ENCODE assay signal across 1 cellular context in the genomic region with DNA sequence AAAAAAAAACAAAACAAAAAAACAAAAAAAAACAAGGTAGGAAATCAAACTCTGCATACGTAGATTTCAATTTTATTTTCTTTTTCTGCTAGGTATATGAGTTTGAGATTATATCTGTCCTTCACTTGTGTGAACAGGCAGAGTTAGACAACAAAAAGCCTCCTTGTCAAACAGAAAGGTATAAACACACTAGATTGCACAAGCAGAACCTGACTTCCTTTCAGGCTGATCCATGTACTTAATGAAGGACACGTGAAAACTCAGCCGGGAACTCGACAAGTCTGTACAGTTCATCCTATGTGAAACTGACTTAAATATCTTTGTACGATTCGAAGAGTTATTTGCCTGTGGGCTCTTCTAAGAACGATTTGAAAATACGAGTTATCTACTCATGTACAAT.
TF ChIP-seq lines count a peak whose summit lies in the region.

No MANE protein-coding gene starts in this region.

TF ChIP-seq in HepG2, 621 proteins besides CTCF, POLR2A, EP300 and RAD21 (continued from another document and continues in another):
- TF ChIP-seq ONECUT2 (CRISPR knock-in tag; IDR thresholded peaks at IDR 0.05) (0 out of 2 replicates have a peak, but pooled peaks have one; percentile 40), TARDBP (CRISPR knock-in tag; IDR thresholded peaks at IDR 0.05) (peak; percentile 75), ZNF678 (CRISPR knock-in tag; IDR thresholded peaks at IDR 0.05) (no peak), CREM (IDR thresholded peaks at IDR 0.05) (peak; percentile 68; the same call in 1 of the 2 replicates), CREM (CRISPR knock-in tag; IDR thresholded peaks at IDR 0.05) (no peak), ZNF850 (CRISPR knock-in tag; conservative IDR thresholded peaks at IDR 0.05) (no peak), ZSCAN29 (CRISPR knock-in tag; conservative IDR thresholded peaks at IDR 0.05) (0 out of 2 replicates have a peak, but pooled peaks have one; percentile 38), MBD4 (IDR thresholded peaks at IDR 0.05; ENCODE audit: borderline replicate concordance, low read length) (no peak), SMAD3 (CRISPR knock-in tag; IDR thresholded peaks at IDR 0.05) (peak; percentile 91; the same call in 1 of the 2 replicates), ZNF841 (CRISPR knock-in tag; IDR thresholded peaks at IDR 0.05; ENCODE audit: borderline replicate concordance) (no peak), CENPT (CRISPR knock-in tag; IDR thresholded peaks at IDR 0.05; ENCODE audit: low read depth) (no peak), ZBTB3 (CRISPR knock-in tag; IDR thresholded peaks at IDR 0.05; ENCODE audit: borderline replicate concordance, low read depth) (no peak), SALL1 (CRISPR knock-in tag; IDR thresholded peaks at IDR 0.05) (peak; percentile 79; the same call in 1 of the 2 replicates), ZNF263 (CRISPR knock-in tag; IDR thresholded peaks at IDR 0.05) (no peak), ZMYM3 (CRISPR knock-in tag; IDR thresholded peaks at IDR 0.05) (no peak), MED1 (CRISPR knock-in tag; IDR thresholded peaks at IDR 0.05) (peak; percentile 91), KAT8 (CRISPR knock-in tag; IDR thresholded peaks at IDR 0.05) (peak; percentile 66), ERF (CRISPR knock-in tag; IDR thresholded peaks at IDR 0.05) (peak; percentile 74), SP140L (CRISPR knock-in tag; IDR thresholded peaks at IDR 0.05; ENCODE audit: borderline replicate concordance) (0 out of 2 replicates have a peak, but pooled peaks have one; percentile 27), HHEX (CRISPR knock-in tag; IDR thresholded peaks at IDR 0.05) (peak; percentile 71), ISL2 (CRISPR knock-in tag; IDR thresholded peaks at IDR 0.05) (peak; percentile 95), SMYD3 (CRISPR knock-in tag; IDR thresholded peaks at IDR 0.05) (peak; percentile 69; the same call in 1 of the 2 replicates), SALL2 (CRISPR knock-in tag; IDR thresholded peaks at IDR 0.05) (no peak), ZNF383 (CRISPR knock-in tag; IDR thresholded peaks at IDR 0.05; ENCODE audit: borderline replicate concordance) (no peak), HNRNPLL (IDR thresholded peaks at IDR 0.05; ENCODE audit: low read depth, low read length, poor library complexity, severe bottlenecking) (no peak), ZNF496 (CRISPR knock-in tag; IDR thresholded peaks at IDR 0.05; ENCODE audit: insufficient replicate concordance) (no peak), FOXK1 (CRISPR knock-in tag; IDR thresholded peaks at IDR 0.05; ENCODE audit: borderline replicate concordance, low read depth) (peak; percentile 89; the same call in 1 of the 2 replicates), ZNF616 (CRISPR knock-in tag; IDR thresholded peaks at IDR 0.05; ENCODE audit: low read depth) (no peak), ZSCAN25 (CRISPR knock-in tag; IDR thresholded peaks at IDR 0.05) (no peak), TOE1 (CRISPR knock-in tag; IDR thresholded peaks at IDR 0.05) (no peak)
- TF ChIP-seq, protein P1, sequence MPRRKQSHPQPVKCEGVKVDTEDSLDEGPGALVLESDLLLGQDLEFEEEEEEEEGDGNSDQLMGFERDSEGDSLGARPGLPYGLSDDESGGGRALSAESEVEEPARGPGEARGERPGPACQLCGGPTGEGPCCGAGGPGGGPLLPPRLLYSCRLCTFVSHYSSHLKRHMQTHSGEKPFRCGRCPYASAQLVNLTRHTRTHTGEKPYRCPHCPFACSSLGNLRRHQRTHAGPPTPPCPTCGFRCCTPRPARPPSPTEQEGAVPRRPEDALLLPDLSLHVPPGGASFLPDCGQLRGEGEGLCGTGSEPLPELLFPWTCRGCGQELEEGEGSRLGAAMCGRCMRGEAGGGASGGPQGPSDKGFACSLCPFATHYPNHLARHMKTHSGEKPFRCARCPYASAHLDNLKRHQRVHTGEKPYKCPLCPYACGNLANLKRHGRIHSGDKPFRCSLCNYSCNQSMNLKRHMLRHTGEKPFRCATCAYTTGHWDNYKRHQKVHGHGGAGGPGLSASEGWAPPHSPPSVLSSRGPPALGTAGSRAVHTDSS (CRISPR knock-in tag; conservative IDR thresholded peaks at IDR 0.05), result no peak
- TF ChIP-seq, protein P2, sequence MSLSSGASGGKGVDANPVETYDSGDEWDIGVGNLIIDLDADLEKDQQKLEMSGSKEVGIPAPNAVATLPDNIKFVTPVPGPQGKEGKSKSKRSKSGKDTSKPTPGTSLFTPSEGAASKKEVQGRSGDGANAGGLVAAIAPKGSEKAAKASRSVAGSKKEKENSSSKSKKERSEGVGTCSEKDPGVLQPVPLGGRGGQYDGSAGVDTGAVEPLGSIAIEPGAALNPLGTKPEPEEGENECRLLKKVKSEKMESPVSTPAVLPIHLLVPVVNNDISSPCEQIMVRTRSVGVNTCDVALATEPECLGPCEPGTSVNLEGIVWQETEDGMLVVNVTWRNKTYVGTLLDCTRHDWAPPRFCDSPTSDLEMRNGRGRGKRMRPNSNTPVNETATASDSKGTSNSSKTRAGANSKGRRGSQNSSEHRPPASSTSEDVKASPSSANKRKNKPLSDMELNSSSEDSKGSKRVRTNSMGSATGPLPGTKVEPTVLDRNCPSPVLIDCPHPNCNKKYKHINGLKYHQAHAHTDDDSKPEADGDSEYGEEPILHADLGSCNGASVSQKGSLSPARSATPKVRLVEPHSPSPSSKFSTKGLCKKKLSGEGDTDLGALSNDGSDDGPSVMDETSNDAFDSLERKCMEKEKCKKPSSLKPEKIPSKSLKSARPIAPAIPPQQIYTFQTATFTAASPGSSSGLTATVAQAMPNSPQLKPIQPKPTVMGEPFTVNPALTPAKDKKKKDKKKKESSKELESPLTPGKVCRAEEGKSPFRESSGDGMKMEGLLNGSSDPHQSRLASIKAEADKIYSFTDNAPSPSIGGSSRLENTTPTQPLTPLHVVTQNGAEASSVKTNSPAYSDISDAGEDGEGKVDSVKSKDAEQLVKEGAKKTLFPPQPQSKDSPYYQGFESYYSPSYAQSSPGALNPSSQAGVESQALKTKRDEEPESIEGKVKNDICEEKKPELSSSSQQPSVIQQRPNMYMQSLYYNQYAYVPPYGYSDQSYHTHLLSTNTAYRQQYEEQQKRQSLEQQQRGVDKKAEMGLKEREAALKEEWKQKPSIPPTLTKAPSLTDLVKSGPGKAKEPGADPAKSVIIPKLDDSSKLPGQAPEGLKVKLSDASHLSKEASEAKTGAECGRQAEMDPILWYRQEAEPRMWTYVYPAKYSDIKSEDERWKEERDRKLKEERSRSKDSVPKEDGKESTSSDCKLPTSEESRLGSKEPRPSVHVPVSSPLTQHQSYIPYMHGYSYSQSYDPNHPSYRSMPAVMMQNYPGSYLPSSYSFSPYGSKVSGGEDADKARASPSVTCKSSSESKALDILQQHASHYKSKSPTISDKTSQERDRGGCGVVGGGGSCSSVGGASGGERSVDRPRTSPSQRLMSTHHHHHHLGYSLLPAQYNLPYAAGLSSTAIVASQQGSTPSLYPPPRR (CRISPR knock-in tag; IDR thresholded peaks at IDR 0.05; ENCODE audit: borderline replicate concordance), result peak; percentile 91; the same call in 1 of the 2 replicates
- TF ChIP-seq, protein P3, sequence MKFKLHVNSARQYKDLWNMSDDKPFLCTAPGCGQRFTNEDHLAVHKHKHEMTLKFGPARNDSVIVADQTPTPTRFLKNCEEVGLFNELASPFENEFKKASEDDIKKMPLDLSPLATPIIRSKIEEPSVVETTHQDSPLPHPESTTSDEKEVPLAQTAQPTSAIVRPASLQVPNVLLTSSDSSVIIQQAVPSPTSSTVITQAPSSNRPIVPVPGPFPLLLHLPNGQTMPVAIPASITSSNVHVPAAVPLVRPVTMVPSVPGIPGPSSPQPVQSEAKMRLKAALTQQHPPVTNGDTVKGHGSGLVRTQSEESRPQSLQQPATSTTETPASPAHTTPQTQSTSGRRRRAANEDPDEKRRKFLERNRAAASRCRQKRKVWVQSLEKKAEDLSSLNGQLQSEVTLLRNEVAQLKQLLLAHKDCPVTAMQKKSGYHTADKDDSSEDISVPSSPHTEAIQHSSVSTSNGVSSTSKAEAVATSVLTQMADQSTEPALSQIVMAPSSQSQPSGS (CRISPR knock-in tag; IDR thresholded peaks at IDR 0.05), result no peak; the same call in 1 of the 2 replicates
- TF ChIP-seq, protein P4, sequence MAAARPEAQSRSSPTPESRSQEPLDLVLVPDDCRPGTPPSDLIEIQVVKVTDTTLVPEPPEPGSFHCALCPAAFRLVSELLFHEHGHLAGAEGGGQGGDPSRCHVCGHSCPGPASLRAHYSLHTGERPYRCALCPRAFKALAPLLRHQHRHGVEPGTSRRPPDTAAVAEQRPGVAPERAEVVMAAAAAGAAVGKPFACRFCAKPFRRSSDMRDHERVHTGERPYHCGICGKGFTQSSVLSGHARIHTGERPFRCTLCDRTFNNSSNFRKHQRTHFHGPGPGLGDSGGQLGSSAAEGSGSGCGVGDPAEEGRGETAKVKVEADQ (CRISPR knock-in tag; IDR thresholded peaks at IDR 0.05; ENCODE audit: borderline replicate concordance), result no peak
- TF ChIP-seq, protein P5, sequence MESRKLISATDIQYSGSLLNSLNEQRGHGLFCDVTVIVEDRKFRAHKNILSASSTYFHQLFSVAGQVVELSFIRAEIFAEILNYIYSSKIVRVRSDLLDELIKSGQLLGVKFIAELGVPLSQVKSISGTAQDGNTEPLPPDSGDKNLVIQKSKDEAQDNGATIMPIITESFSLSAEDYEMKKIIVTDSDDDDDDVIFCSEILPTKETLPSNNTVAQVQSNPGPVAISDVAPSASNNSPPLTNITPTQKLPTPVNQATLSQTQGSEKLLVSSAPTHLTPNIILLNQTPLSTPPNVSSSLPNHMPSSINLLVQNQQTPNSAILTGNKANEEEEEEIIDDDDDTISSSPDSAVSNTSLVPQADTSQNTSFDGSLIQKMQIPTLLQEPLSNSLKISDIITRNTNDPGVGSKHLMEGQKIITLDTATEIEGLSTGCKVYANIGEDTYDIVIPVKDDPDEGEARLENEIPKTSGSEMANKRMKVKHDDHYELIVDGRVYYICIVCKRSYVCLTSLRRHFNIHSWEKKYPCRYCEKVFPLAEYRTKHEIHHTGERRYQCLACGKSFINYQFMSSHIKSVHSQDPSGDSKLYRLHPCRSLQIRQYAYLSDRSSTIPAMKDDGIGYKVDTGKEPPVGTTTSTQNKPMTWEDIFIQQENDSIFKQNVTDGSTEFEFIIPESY (CRISPR knock-in tag; IDR thresholded peaks at IDR 0.05), result no peak
- TF ChIP-seq, protein P6, sequence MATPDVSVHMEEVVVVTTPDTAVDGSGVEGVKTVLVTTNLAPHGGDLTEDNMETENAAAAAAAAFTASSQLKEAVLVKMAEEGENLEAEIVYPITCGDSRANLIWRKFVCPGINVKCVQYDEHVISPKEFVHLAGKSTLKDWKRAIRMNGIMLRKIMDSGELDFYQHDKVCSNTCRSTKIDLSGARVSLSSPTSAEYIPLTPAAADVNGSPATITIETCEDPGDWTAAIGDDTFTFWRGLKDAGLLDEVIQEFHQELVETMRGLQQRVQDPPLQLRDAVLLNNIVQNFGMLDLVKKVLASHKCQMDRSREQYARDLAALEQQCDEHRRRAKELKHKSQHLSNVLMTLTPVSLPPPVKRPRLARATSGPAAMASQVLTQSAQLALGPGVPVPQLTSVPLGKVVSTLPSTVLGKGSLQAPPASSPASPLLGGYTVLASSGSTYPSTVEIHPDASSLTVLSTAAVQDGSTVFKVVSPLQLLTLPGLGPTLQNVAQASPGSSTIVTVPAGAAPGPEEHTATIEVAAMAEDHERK (CRISPR knock-in tag; IDR thresholded peaks at IDR 0.05; ENCODE audit: low read depth), result no peak
- TF ChIP-seq, protein P7, sequence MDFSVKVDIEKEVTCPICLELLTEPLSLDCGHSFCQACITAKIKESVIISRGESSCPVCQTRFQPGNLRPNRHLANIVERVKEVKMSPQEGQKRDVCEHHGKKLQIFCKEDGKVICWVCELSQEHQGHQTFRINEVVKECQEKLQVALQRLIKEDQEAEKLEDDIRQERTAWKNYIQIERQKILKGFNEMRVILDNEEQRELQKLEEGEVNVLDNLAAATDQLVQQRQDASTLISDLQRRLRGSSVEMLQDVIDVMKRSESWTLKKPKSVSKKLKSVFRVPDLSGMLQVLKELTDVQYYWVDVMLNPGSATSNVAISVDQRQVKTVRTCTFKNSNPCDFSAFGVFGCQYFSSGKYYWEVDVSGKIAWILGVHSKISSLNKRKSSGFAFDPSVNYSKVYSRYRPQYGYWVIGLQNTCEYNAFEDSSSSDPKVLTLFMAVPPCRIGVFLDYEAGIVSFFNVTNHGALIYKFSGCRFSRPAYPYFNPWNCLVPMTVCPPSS (IDR thresholded peaks at IDR 0.05), result no peak
- TF ChIP-seq, protein P8, sequence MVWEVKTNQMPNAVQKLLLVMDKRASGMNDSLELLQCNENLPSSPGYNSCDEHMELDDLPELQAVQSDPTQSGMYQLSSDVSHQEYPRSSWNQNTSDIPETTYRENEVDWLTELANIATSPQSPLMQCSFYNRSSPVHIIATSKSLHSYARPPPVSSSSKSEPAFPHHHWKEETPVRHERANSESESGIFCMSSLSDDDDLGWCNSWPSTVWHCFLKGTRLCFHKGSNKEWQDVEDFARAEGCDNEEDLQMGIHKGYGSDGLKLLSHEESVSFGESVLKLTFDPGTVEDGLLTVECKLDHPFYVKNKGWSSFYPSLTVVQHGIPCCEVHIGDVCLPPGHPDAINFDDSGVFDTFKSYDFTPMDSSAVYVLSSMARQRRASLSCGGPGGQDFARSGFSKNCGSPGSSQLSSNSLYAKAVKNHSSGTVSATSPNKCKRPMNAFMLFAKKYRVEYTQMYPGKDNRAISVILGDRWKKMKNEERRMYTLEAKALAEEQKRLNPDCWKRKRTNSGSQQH (CRISPR knock-in tag; IDR thresholded peaks at IDR 0.05; ENCODE audit: low read depth), result no peak
- TF ChIP-seq, protein P9, sequence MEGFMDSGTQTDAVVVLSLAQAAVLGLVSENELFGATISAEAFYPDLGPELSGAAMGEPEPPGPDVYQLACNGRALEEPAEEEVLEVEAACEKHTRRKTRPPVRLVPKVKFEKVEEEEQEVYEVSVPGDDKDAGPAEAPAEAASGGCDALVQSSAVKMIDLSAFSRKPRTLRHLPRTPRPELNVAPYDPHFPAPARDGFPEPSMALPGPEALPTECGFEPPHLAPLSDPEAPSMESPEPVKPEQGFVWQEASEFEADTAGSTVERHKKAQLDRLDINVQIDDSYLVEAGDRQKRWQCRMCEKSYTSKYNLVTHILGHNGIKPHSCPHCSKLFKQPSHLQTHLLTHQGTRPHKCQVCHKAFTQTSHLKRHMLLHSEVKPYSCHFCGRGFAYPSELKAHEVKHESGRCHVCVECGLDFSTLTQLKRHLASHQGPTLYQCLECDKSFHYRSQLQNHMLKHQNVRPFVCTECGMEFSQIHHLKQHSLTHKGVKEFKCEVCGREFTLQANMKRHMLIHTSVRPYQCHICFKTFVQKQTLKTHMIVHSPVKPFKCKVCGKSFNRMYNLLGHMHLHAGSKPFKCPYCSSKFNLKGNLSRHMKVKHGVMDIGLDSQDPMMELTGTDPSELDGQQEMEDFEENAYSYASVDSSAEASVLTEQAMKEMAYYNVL (CRISPR knock-in tag; IDR thresholded peaks at IDR 0.05; ENCODE audit: borderline replicate concordance), result peak; percentile 68; the same call in 1 of the 2 replicates
- TF ChIP-seq, protein P10, sequence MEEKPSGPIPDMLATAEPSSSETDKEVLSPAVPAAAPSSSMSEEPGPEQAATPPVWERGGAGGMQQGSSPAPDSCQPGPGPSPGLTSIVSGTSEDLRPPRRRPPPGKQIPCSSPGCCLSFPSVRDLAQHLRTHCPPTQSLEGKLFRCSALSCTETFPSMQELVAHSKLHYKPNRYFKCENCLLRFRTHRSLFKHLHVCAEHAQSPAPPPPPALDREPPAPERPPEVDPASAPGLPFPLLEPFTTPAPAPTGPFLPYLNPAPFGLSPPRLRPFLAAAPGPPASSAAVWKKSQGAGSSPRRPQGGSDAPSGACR (CRISPR knock-in tag; IDR thresholded peaks at IDR 0.05), result no peak
